Comparison of ENCODE assay signal across 8 cellular contexts in the genomic region with DNA sequence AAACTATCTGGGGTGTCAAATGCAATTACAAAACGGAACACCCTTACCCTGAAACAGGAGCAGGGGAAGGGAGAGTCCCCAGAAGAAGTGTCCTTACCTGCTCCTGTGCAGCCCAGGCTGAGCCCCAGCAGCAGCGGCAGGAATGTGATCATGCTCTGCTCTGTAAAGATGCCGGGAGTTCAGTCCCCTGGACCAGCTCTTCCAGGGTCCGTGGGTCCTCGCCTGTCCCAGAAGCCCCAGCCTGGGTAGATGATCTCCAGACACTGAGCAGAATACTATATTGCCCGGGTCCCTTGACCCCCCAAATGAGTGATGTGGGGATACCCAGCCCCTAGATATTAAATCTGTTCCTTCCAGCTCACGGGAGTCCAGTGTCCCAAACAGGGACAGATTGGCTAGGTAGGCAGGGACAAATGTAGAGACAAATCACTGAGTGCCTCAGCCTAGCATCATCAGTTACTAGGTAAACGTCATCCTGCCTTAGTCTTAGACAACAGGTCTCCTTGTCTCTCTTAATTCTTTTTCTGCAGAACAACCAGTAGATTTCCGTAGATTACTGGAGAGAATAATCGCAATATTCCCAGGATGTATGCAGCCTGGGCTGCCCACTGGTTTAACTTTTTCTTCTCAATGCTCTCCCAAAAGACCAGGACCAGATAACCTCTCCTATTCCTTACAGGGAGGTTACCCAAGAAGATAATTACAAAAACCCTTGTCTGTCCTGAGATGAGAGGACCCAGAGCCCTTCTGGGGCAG. TPM values are rescaled to one million over a fixed set of nuclear protein-coding genes. Genes with fewer than 3 reads are reported as not detected.
DNase-seq lines count a peak whose midpoint lies in the region; ATAC-seq and TF ChIP-seq lines count a peak whose summit lies in the region.

A gene (minus strand): TSS at position 373 of the 756 bp plus-strand sequence. CDS start 221 bp downstream, at position 152.

- no peaks in the 10 kb centered on the region for H3K9me3 ChIP-seq in CD8-positive, alpha-beta T cell (ENCODE audit: low read length)
- H3K9me3 ChIP-seq in mucosa of stomach (ENCODE audit: control insufficient read depth, low read length), result no peaks in the 10 kb centered on the region

- CTCF ChIA-PET in CD8-positive, alpha-beta T cell (lab: Charles Lee), result interaction anchor here (0.5 to 14.5 kb wide), 16 partner anchors 9 to 153 kb away, joined by 3 to 326 read pairs (median 6); a partner anchor contains a TSS

- H3K9me3 Mint-ChIP-seq in CD8-positive, alpha-beta T cell, result no peaks in the 10 kb centered on the region
- H3K9me3 Mint-ChIP-seq in activated T-cell treated with anti-CD3 and anti-CD28 coated beads, Interleukin-2, amount 50 U/mL, for 24 hours, result peaks cover 2% of the 10 kb centered on the region

- H3K36me3 ChIP-seq in CD8-positive, alpha-beta T cell (ENCODE audit: insufficient read depth, low read length), result no peaks in the 10 kb centered on the region
- H3K36me3 ChIP-seq in mucosa of stomach (ENCODE audit: control insufficient read depth, insufficient read depth, low read length), result no peaks in the 10 kb centered on the region

- peaks cover 30% of the 10 kb centered on the region for H3K36me3 Mint-ChIP-seq in CD8-positive, alpha-beta T cell
- H3K36me3 Mint-ChIP-seq in activated T-cell treated with anti-CD3 and anti-CD28 coated beads, Interleukin-2, amount 50 U/mL, for 24 hours (ENCODE audit: low read depth), result no peaks in the 10 kb centered on the region

- peak; percentile 78 for ATAC-seq in CD8-positive, alpha-beta T cell
- ATAC-seq in GM18873 (IDR thresholded peaks at IDR 0.05; ENCODE audit: low FRiP score, unreplicated experiment), result peak; percentile 51
- peak; percentile 52 for ATAC-seq in HG03066 (IDR thresholded peaks at IDR 0.05; ENCODE audit: low read depth, unreplicated experiment)

- intact Hi-C loops in CD8-positive, alpha-beta T cell (cut with DNase I, micrococcal nuclease), result loop anchor here (1.0 to 2.0 kb wide), 4 partner anchors 12 to 47 kb away; a partner anchor contains a TSS

- H3K27ac ChIP-seq in CD8-positive, alpha-beta T cell (ENCODE audit: low read depth, low read length), result peak within 1 kb of the TSS; percentile 72

- H3K27me3 ChIP-seq in CD8-positive, alpha-beta T cell (ENCODE audit: insufficient read depth, low read length), result no peaks in the 10 kb centered on the region
- no peaks in the 10 kb centered on the region for H3K27me3 ChIP-seq in mucosa of stomach (ENCODE audit: control insufficient read depth, insufficient read depth, low read length)

- DNase-seq in CD8-positive, alpha-beta T cell, result peak in 5 of 7 experiments; percentile 18 to 70 (median 46)
- DNase-seq in NCI-H82 treated with DMSO at 0.1 percent for 48 hours (lab: John Stamatoyannopoulos, UW; ENCODE audit: unreplicated experiment) (peak; percentile 12), fibroblast of gingiva (ENCODE audit: low read depth) (peak; percentile 50), ureter (ENCODE audit: low spot score) (peak; percentile 60)
- peak; percentile 61 for DNase-seq in activated T-cell treated with anti-CD3 and anti-CD28 coated beads, Interleukin-2, amount 50 U/mL, for 24 hours

- peaks cover 63% of the 10 kb centered on the region for H3K4me1 Mint-ChIP-seq in CD8-positive, alpha-beta T cell (ENCODE audit: low read depth)
- H3K4me1 Mint-ChIP-seq in activated T-cell treated with anti-CD3 and anti-CD28 coated beads, Interleukin-2, amount 50 U/mL, for 24 hours (ENCODE audit: low read depth), result peaks cover 57% of the 10 kb centered on the region

- H3K27me3 Mint-ChIP-seq in CD8-positive, alpha-beta T cell (ENCODE audit: low read depth), result no peaks in the 10 kb centered on the region
- no peaks in the 10 kb centered on the region for H3K27me3 Mint-ChIP-seq in activated T-cell treated with anti-CD3 and anti-CD28 coated beads, Interleukin-2, amount 50 U/mL, for 24 hours

- peak within 1 kb of the TSS; percentile 94 for H3K4me3 Mint-ChIP-seq in CD8-positive, alpha-beta T cell
- peak within 1 kb of the TSS; percentile 80 for H3K4me3 Mint-ChIP-seq in activated T-cell treated with anti-CD3 and anti-CD28 coated beads, Interleukin-2, amount 50 U/mL, for 24 hours

- no peak for TF ChIP-seq CTCF in CD8-positive, alpha-beta T cell (IDR thresholded peaks at IDR 0.05)

- H3K27ac Mint-ChIP-seq in CD8-positive, alpha-beta T cell, result peak within 1 kb of the TSS; percentile 97
- peak within 1 kb of the TSS; percentile 92 for H3K27ac Mint-ChIP-seq in activated T-cell treated with anti-CD3 and anti-CD28 coated beads, Interleukin-2, amount 50 U/mL, for 24 hours

- POLR2A ChIA-PET in CD8-positive, alpha-beta T cell (lab: Charles Lee), result interaction anchor here (0.5 to 7.6 kb wide), 14 partner anchors 9 to 358 kb away, joined by 3 to 222 read pairs (median 4); a partner anchor contains a TSS

- peak within 1 kb of the TSS; percentile 10 for H3K9ac ChIP-seq in mucosa of stomach (ENCODE audit: low read length)

- H3K4me1 ChIP-seq in CD8-positive, alpha-beta T cell (ENCODE audit: insufficient read depth, low read length), result peaks cover 61% of the 10 kb centered on the region
- H3K4me1 ChIP-seq in mucosa of stomach (ENCODE audit: control insufficient read depth, insufficient read depth, low read length), result peaks cover 10% of the 10 kb centered on the region

- H3K4me3 ChIP-seq in CD8-positive, alpha-beta T cell (ENCODE audit: low read depth, low read length), result peak within 1 kb of the TSS; percentile 79
- peak within 1 kb of the TSS; percentile 43 for H3K4me3 ChIP-seq in mucosa of stomach (ENCODE audit: low read length)

RNA-seq across cellular contexts. Expression of the gene that starts here (rescaled TPM):
- total RNA-seq in CD8-positive, alpha-beta T cell, result 1 to 10 TPM; 8.9 to 9.9 TPM
- 31.0 TPM for total RNA-seq in ureter

Comparison
In these comparisons a context has a peak if more than half of its experiments do, and no peak if none do; other contexts are left out.
1. Peak in every context shown above with its lines: DNase-seq, ATAC-seq, H3K4me3 ChIP-seq and H3K27ac ChIP-seq.